Comparison of ENCODE assay signal across 2 cellular contexts in the genomic region with DNA sequence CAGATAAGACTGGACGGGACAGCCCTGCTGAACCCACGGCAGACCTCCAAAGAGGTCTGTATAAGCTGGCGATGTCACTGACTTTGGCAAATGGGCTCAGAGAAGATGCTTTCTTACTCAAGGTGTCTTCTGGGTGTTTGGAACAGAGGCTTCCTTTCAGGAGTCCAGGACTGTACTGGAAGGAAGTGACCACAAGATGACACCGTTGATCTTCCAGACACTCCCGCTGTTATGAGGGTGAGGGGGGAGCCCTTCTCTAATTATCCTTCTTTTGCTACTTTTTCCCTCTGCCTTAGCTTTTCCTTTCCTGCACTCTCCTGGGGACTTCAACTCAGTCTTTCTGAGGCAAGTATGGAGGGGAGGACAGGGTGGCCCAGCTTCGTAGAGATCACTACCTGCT.
A peak's percentile ranks its signal among the peaks of the same experiment; 100 is the strongest.
TF ChIP-seq lines count a peak whose summit lies in the region.

No MANE protein-coding gene starts in this region.

TF ChIP-seq in HCT116, 20 proteins besides CTCF, POLR2A, EP300 and RAD21 (continued from another document):
- TF ChIP-seq REST (IDR thresholded peaks at IDR 0.05; ENCODE audit: low read depth) = no peak
- TF ChIP-seq EZH2phosphoT487 (IDR thresholded peaks at IDR 0.05; ENCODE audit: borderline replicate concordance) = no peak
- TF ChIP-seq YY1 (IDR thresholded peaks at IDR 0.05; ENCODE audit: extremely low read depth, insufficient replicate concordance, low read depth, low read length) = no peak
- TF ChIP-seq EGR1 (IDR thresholded peaks at IDR 0.05; ENCODE audit: low read depth) = no peak
- no peak for TF ChIP-seq CEBPB (IDR thresholded peaks at IDR 0.05; ENCODE audit: low read depth)
- no peak for TF ChIP-seq EZH2 (IDR thresholded peaks at IDR 0.05)
TF ChIP-seq in HCT116: peak in this region for 0.

TF ChIP-seq in HepG2, 621 proteins besides CTCF, POLR2A, EP300 and RAD21 (continued from another document):
- 0 out of 2 replicates have a peak, but pooled peaks have one; percentile 9 for TF ChIP-seq ZNF431 (CRISPR knock-in tag; IDR thresholded peaks at IDR 0.05; ENCODE audit: borderline replicate concordance, low read depth)
